ENCODE assay signal across 1 cellular context in the genomic region with DNA sequence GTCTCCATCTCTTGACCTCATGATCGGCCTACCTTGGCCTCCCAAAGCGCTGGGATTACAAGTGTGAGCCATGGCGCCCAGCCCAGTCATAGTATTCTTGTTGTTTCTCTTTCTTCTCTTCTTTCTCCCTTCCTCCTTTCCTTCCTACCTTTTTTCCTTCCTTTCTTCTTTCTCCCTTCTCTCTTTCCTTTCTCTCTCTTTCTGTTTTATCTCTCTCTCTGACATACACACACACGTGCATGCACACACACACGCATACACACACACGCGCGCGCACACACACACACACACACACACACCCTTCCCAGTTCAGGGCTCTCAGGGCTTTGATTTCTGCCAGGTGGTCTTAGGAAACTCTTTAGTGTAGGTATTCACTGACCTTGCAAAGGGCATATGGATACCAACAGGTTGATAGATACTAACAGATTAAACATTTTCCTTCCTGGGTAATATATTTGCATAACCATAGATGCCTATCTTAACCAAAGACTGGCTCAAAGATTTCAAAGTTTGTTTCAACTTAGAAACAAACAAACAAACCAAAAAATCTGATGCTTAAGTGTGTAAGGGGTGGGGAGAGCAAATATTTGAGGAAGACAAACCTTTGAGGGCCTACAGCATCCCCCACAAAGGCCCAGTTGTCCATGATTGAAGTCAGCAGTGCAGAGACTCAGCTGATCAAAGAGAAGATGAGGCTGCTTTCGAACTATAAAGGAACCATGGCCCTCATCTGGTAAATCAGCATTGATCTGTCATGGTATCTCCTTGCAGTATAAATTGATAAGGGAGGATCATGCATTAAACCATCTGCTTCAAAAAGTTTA.
TF ChIP-seq lines count a peak whose summit lies in the region.

No MANE protein-coding gene starts in this region.

TF ChIP-seq in HepG2, 621 proteins besides CTCF, POLR2A, EP300 and RAD21 (continued from another document and continues in another):
- TF ChIP-seq TFDP1 (CRISPR knock-in tag; IDR thresholded peaks at IDR 0.05; ENCODE audit: borderline replicate concordance) (no peak), ZFYVE20 (CRISPR knock-in tag; IDR thresholded peaks at IDR 0.05; ENCODE audit: borderline replicate concordance, low read depth) (no peak), MED1 (CRISPR knock-in tag; IDR thresholded peaks at IDR 0.05) (peak; percentile 85), ZNF780A (CRISPR knock-in tag; IDR thresholded peaks at IDR 0.05) (0 out of 2 replicates have a peak, but pooled peaks have one; percentile 34), KLF9 (CRISPR knock-in tag; IDR thresholded peaks at IDR 0.05; ENCODE audit: low read depth) (no peak), ATF3 (CRISPR knock-in tag; IDR thresholded peaks at IDR 0.05) (0 out of 2 replicates have a peak, but pooled peaks have one; percentile 33), ZNF768 (CRISPR knock-in tag; IDR thresholded peaks at IDR 0.05) (no peak), CBX2 (IDR thresholded peaks at IDR 0.05; ENCODE audit: low read depth, low read length) (no peak), CBX2 (CRISPR knock-in tag; IDR thresholded peaks at IDR 0.05; ENCODE audit: low read depth) (no peak), KAT2B (IDR thresholded peaks at IDR 0.05; ENCODE audit: borderline replicate concordance, low read depth, low read length) (no peak), ZNF12 (CRISPR knock-in tag; IDR thresholded peaks at IDR 0.05) (peak; percentile 66), NRL (CRISPR knock-in tag; IDR thresholded peaks at IDR 0.05; ENCODE audit: borderline replicate concordance) (no peak), ZBTB46 (CRISPR knock-in tag; IDR thresholded peaks at IDR 0.05; ENCODE audit: borderline replicate concordance) (no peak), ATF7 (IDR thresholded peaks at IDR 0.05) (no peak), ATF7 (CRISPR knock-in tag; IDR thresholded peaks at IDR 0.05) (peak; percentile 30; the same call in 1 of the 2 replicates), THAP11 (CRISPR knock-in tag; IDR thresholded peaks at IDR 0.05) (peak; percentile 55), ZNF557 (CRISPR knock-in tag; IDR thresholded peaks at IDR 0.05) (no peak; the same call in 1 of the 2 replicates), ZNF232 (CRISPR knock-in tag; IDR thresholded peaks at IDR 0.05; ENCODE audit: borderline replicate concordance) (no peak; the same call in 1 of the 2 replicates), NR3C1 (CRISPR knock-in tag; IDR thresholded peaks at IDR 0.05) (no peak), SP140L (CRISPR knock-in tag; IDR thresholded peaks at IDR 0.05; ENCODE audit: borderline replicate concordance) (no peak), IRF9 (CRISPR knock-in tag; IDR thresholded peaks at IDR 0.05; ENCODE audit: borderline replicate concordance) (no peak), ZNF614 (CRISPR knock-in tag; IDR thresholded peaks at IDR 0.05; ENCODE audit: borderline replicate concordance) (peak; percentile 45; the same call in 1 of the 2 replicates), ZNF33B (CRISPR knock-in tag; IDR thresholded peaks at IDR 0.05) (no peak), BCL6 (CRISPR knock-in tag; IDR thresholded peaks at IDR 0.05) (peak; percentile 92), ZFP36L1 (CRISPR knock-in tag; IDR thresholded peaks at IDR 0.05) (no peak), SP1 (IDR thresholded peaks at IDR 0.05) (no peak), SP1 (CRISPR knock-in tag; IDR thresholded peaks at IDR 0.05) (no peak), GATAD1 (CRISPR knock-in tag; IDR thresholded peaks at IDR 0.05) (peak; percentile 42; the same call in 1 of the 2 replicates), ZNF235 (CRISPR knock-in tag; IDR thresholded peaks at IDR 0.05; ENCODE audit: borderline replicate concordance) (no peak), ZNF326 (CRISPR knock-in tag; IDR thresholded peaks at IDR 0.05; ENCODE audit: borderline replicate concordance) (no peak), ZNF281 (CRISPR knock-in tag; IDR thresholded peaks at IDR 0.05; ENCODE audit: borderline replicate concordance) (peak; percentile 76), ZNF205 (CRISPR knock-in tag; IDR thresholded peaks at IDR 0.05) (0 out of 2 replicates have a peak, but pooled peaks have one; percentile 34), ZNF607 (CRISPR knock-in tag; IDR thresholded peaks at IDR 0.05; ENCODE audit: borderline replicate concordance) (no peak), USF2 (IDR thresholded peaks at IDR 0.05; ENCODE audit: low read depth, low read length) (no peak), USF2 (CRISPR knock-in tag; IDR thresholded peaks at IDR 0.05; ENCODE audit: borderline replicate concordance) (no peak), SRF (IDR thresholded peaks at IDR 0.05; ENCODE audit: low read depth, low read length) (0 out of 2 replicates have a peak, but pooled peaks have one; percentile 23), ZNF878 (CRISPR knock-in tag; IDR thresholded peaks at IDR 0.05) (no peak), ZNF598 (CRISPR knock-in tag; IDR thresholded peaks at IDR 0.05; ENCODE audit: borderline replicate concordance) (no peak), ZNF33A (CRISPR knock-in tag; IDR thresholded peaks at IDR 0.05; ENCODE audit: borderline replicate concordance) (no peak), ZNF563 (CRISPR knock-in tag; IDR thresholded peaks at IDR 0.05) (no peak), SP4 (CRISPR knock-in tag; IDR thresholded peaks at IDR 0.05) (no peak), NCOA5 (CRISPR knock-in tag; IDR thresholded peaks at IDR 0.05) (no peak), JUNB (CRISPR knock-in tag; IDR thresholded peaks at IDR 0.05; ENCODE audit: borderline replicate concordance) (peak; percentile 72; the same call in 1 of the 2 replicates), CCAR2 (optimal IDR thresholded peaks at IDR 0.05; ENCODE audit: low read depth, low read length) (no peak), HES4 (CRISPR knock-in tag; IDR thresholded peaks at IDR 0.05; ENCODE audit: borderline replicate concordance) (no peak), ZBTB7A (CRISPR knock-in tag; IDR thresholded peaks at IDR 0.05) (no peak), ZNF562 (CRISPR knock-in tag; IDR thresholded peaks at IDR 0.05; ENCODE audit: borderline replicate concordance) (no peak), MATR3 (CRISPR knock-in tag; IDR thresholded peaks at IDR 0.05) (no peak)
- TF ChIP-seq, protein P1, sequence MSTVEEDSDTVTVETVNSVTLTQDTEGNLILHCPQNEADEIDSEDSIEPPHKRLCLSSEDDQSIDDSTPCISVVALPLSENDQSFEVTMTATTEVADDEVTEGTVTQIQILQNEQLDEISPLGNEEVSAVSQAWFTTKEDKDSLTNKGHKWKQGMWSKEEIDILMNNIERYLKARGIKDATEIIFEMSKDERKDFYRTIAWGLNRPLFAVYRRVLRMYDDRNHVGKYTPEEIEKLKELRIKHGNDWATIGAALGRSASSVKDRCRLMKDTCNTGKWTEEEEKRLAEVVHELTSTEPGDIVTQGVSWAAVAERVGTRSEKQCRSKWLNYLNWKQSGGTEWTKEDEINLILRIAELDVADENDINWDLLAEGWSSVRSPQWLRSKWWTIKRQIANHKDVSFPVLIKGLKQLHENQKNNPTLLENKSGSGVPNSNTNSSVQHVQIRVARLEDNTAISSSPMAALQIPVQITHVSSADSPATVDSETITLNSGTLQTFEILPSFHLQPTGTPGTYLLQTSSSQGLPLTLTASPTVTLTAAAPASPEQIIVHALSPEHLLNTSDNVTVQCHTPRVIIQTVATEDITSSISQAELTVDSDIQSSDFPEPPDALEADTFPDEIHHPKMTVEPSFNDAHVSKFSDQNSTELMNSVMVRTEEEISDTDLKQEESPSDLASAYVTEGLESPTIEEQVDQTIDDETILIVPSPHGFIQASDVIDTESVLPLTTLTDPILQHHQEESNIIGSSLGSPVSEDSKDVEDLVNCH (CRISPR knock-in tag; IDR thresholded peaks at IDR 0.05): no peak
- TF ChIP-seq, protein P2, sequence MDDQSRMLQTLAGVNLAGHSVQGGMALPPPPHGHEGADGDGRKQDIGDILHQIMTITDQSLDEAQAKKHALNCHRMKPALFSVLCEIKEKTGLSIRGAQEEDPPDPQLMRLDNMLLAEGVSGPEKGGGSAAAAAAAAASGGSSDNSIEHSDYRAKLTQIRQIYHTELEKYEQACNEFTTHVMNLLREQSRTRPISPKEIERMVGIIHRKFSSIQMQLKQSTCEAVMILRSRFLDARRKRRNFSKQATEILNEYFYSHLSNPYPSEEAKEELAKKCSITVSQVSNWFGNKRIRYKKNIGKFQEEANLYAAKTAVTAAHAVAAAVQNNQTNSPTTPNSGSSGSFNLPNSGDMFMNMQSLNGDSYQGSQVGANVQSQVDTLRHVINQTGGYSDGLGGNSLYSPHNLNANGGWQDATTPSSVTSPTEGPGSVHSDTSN (CRISPR knock-in tag; IDR thresholded peaks at IDR 0.05; ENCODE audit: borderline replicate concordance): no peak
- TF ChIP-seq, protein P3, sequence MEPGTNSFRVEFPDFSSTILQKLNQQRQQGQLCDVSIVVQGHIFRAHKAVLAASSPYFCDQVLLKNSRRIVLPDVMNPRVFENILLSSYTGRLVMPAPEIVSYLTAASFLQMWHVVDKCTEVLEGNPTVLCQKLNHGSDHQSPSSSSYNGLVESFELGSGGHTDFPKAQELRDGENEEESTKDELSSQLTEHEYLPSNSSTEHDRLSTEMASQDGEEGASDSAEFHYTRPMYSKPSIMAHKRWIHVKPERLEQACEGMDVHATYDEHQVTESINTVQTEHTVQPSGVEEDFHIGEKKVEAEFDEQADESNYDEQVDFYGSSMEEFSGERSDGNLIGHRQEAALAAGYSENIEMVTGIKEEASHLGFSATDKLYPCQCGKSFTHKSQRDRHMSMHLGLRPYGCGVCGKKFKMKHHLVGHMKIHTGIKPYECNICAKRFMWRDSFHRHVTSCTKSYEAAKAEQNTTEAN (CRISPR knock-in tag; conservative IDR thresholded peaks at IDR 0.05): peak; percentile 97
- TF ChIP-seq, protein P4, sequence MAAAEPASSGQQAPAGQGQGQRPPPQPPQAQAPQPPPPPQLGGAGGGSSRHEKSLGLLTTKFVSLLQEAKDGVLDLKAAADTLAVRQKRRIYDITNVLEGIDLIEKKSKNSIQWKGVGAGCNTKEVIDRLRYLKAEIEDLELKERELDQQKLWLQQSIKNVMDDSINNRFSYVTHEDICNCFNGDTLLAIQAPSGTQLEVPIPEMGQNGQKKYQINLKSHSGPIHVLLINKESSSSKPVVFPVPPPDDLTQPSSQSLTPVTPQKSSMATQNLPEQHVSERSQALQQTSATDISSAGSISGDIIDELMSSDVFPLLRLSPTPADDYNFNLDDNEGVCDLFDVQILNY (CRISPR knock-in tag; conservative IDR thresholded peaks at IDR 0.05): no peak
